8 cellular contexts compared by ENCODE assay signal in genomic region chr3:16311960-16312451, GRCh38. TPM values are rescaled to one million over a fixed set of nuclear protein-coding genes. Genes with fewer than 3 reads are reported as not detected.
DNase-seq lines count a peak whose midpoint lies in the region; ATAC-seq and TF ChIP-seq lines count a peak whose summit lies in the region.

No MANE protein-coding gene starts in this region.

- no peaks in the 10 kb centered on the region for H3K9me3 Mint-ChIP-seq in activated CD4-positive, alpha-beta T cell treated with anti-CD3 and anti-CD28 coated beads for 36 hours (ENCODE audit: low read depth)
- H3K9me3 Mint-ChIP-seq in activated B cell treated with CpG ODN at 0.5 μM for 24 hours, result no peaks in the 10 kb centered on the region

- no peaks in the 10 kb centered on the region for H3K9me3 ChIP-seq in gastroesophageal sphincter

- POLR2A ChIA-PET in activated CD4-positive, alpha-beta T cell treated with anti-CD3 and anti-CD28 coated beads for 36 hours (lab: Charles Lee), result interaction anchor here (1.0 kb wide), 1 partner anchor 21 kb away, joined by 5 read pairs; no protein-coding TSS in a partner anchor
- POLR2A ChIA-PET in activated B cell treated with CpG ODN at 0.5 μM for 24 hours (lab: Charles Lee), result interaction anchor here (0.6 to 1.1 kb wide), 2 partner anchors 186 to 200 kb away, joined by 3 read pairs; no protein-coding TSS in a partner anchor

- peaks cover 4 to 46% (median 5%) of the 10 kb centered on the region in 3 donors for H3K4me1 ChIP-seq in gastroesophageal sphincter

- 15 to 26% methylated on average over 3 to 4 of the region's 6 CpGs for WGBS in gastroesophageal sphincter (ENCODE audit: low coverage in 1 of 2), 2 donors

- H3K27ac ChIP-seq in gastroesophageal sphincter, result peak overlapping the region in 3 of 4 donors; percentile 46 to 77 (median 77)

- peak overlapping the region; percentile 73 for H3K27ac Mint-ChIP-seq in activated CD4-positive, alpha-beta T cell treated with anti-CD3 and anti-CD28 coated beads for 36 hours
- H3K27ac Mint-ChIP-seq in activated B cell treated with CpG ODN at 0.5 μM for 24 hours, result peak overlapping the region; percentile 73

- H3K36me3 Mint-ChIP-seq in activated CD4-positive, alpha-beta T cell treated with anti-CD3 and anti-CD28 coated beads for 36 hours (ENCODE audit: low read depth), result peaks cover 69% of the 10 kb centered on the region
- peaks cover 75% of the 10 kb centered on the region for H3K36me3 Mint-ChIP-seq in activated B cell treated with CpG ODN at 0.5 μM for 24 hours (ENCODE audit: low read depth)

- peak; percentile 42 for ATAC-seq in activated CD4-positive, alpha-beta T cell treated with anti-CD3 and anti-CD28 coated beads for 36 hours
- peak; percentile 65 for ATAC-seq in HG03159 (IDR thresholded peaks at IDR 0.05; ENCODE audit: unreplicated experiment)
- ATAC-seq in activated B cell treated with CpG ODN at 0.5 μM for 24 hours (ENCODE audit: low read depth), result peak; percentile 36
- ATAC-seq in gastroesophageal sphincter, result peak; percentile 86

- H3K4me3 ChIP-seq in gastroesophageal sphincter, result no peak overlapping the region

- H3K36me3 ChIP-seq in gastroesophageal sphincter, result peaks cover 0 to 40% of the 10 kb centered on the region in 2 donors

- intact Hi-C loops in activated CD4-positive, alpha-beta T cell treated with anti-CD3 and anti-CD28 coated beads for 36 hours (cut with DNase I, micrococcal nuclease), result no loop called here
- intact Hi-C loops in activated B cell treated with CpG ODN at 0.5 μM for 24 hours (cut with micrococcal nuclease), result no loop called here

- H3K4me1 Mint-ChIP-seq in activated CD4-positive, alpha-beta T cell treated with anti-CD3 and anti-CD28 coated beads for 36 hours, result peaks cover 93% of the 10 kb centered on the region
- H3K4me1 Mint-ChIP-seq in activated B cell treated with CpG ODN at 0.5 μM for 24 hours, result peaks cover 28% of the 10 kb centered on the region

- no peaks in the 10 kb centered on the region for H3K27me3 ChIP-seq in gastroesophageal sphincter

- DNase-seq in activated CD4-positive, alpha-beta T cell treated with anti-CD3 and anti-CD28 coated beads for 36 hours, result peak; percentile 58
- no peak for DNase-seq in activated CD4-positive, alpha-beta T cell treated with anti-CD3 and anti-CD28 coated beads for 1 hour
- DNase-seq in activated B cell treated with CpG ODN at 0.5 μM for 24 hours, result no peak
- DNase-seq in NCI-H748 treated with DMSO at 0.1 percent for 48 hours (lab: John Stamatoyannopoulos, UW), result no peak
- no peak for DNase-seq in NCI-H1417 (lab: John Stamatoyannopoulos, UW)
- DNase-seq in NCI-H69 (lab: John Stamatoyannopoulos, UW), result no peak

- peak overlapping the region; percentile 2 for H3K4me3 Mint-ChIP-seq in activated CD4-positive, alpha-beta T cell treated with anti-CD3 and anti-CD28 coated beads for 36 hours
- H3K4me3 Mint-ChIP-seq in activated B cell treated with CpG ODN at 0.5 μM for 24 hours, result peak overlapping the region; percentile 44

- CTCF ChIA-PET in activated CD4-positive, alpha-beta T cell treated with anti-CD3 and anti-CD28 coated beads for 36 hours (lab: Charles Lee), result interaction anchor here (0.6 to 12.0 kb wide), 3 partner anchors 20 to 171 kb away, joined by 3 to 262 read pairs (median 8); no protein-coding TSS in a partner anchor
- CTCF ChIA-PET in activated B cell treated with CpG ODN at 0.5 μM for 24 hours (lab: Charles Lee), result no interaction called here

- H3K27me3 Mint-ChIP-seq in activated CD4-positive, alpha-beta T cell treated with anti-CD3 and anti-CD28 coated beads for 36 hours, result no peaks in the 10 kb centered on the region
- no peaks in the 10 kb centered on the region for H3K27me3 Mint-ChIP-seq in activated B cell treated with CpG ODN at 0.5 μM for 24 hours

- TF ChIP-seq CTCF in activated B cell treated with CpG ODN at 0.5 μM for 24 hours (IDR thresholded peaks at IDR 0.05), result no peak
- TF ChIP-seq CTCF in gastroesophageal sphincter (IDR thresholded peaks at IDR 0.05), result no peak

- TF ChIP-seq POLR2A in gastroesophageal sphincter (IDR thresholded peaks at IDR 0.05), result no peak

- no peak for TF ChIP-seq EP300 in gastroesophageal sphincter (IDR thresholded peaks at IDR 0.05)

RNA-seq across cellular contexts. Expression of gene OXNAD1, which starts 47.0 kb away (rescaled TPM):
- total RNA-seq in activated CD4-positive, alpha-beta T cell treated with anti-CD3 and anti-CD28 coated beads for 36 hours, result 10 to 100 TPM; 27.7 to 34.6 TPM
- 5.5 and 8.7 TPM in 2 replicates for total RNA-seq in activated B cell treated with CpG ODN at 0.5 μM for 24 hours
- total RNA-seq in gastroesophageal sphincter, result 10 to 100 TPM; 10.2 to 13.2 (median 12.4) TPM

RNA-seq across cellular contexts. Expression of gene DPH3, which starts 47.3 kb away (rescaled TPM):
- total RNA-seq in activated CD4-positive, alpha-beta T cell treated with anti-CD3 and anti-CD28 coated beads for 36 hours, result 10 to 100 TPM; 13.0 to 17.8 TPM
- total RNA-seq in activated B cell treated with CpG ODN at 0.5 μM for 24 hours (13.4 and 14.7 TPM in 2 replicates), gastroesophageal sphincter (10 to 100 TPM; 31.4 to 40.0 (median 36.8) TPM)

Comparison
In these comparisons a context has a peak if more than half of its experiments do, and no peak if none do; other contexts are left out.
1. ATAC-seq: peak in every context shown above with its lines; median percentile 86 in gastroesophageal sphincter; 65 in HG03159; 42 in activated CD4-positive, alpha-beta T cell treated with anti-CD3 and anti-CD28 coated beads for 36 hours; 36 in activated B cell treated with CpG ODN at 0.5 μM for 24 hours.